Comparison of ENCODE assay signal across 3 cellular contexts in the genomic region with DNA sequence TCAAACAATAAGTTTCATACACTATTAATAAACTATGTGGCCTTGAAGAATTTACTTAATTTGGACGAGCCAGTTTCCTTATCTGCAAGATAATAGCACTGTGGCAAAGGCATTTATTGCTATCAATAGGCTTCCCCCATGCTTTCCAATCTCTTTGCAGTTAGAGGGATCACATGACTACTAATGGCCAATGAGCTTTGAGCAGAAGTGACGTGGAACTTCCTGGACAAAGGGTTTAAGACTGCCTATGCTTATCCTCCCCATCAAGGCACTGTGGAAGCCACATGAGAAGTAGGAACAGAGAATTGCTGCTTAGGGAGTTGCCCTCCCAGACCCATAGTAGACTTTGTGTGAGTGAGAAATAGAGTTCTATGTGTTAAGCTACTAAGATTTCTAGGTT.
TF ChIP-seq lines count a peak whose summit lies in the region.

No MANE protein-coding gene starts in this region.

TF ChIP-seq in A549, 52 proteins besides CTCF, POLR2A, EP300 and RAD21 (continued from another document):
- TF ChIP-seq HEYL (CRISPR knock-in tag; IDR thresholded peaks at IDR 0.05) (no peak), FOSL2 (IDR thresholded peaks at IDR 0.05) (no peak), FOSL2 (CRISPR knock-in tag; IDR thresholded peaks at IDR 0.05) (no peak), HDAC2 (IDR thresholded peaks at IDR 0.05) (no peak), TP53 (CRISPR knock-in tag; IDR thresholded peaks at IDR 0.05) (no peak), KDM5A (IDR thresholded peaks at IDR 0.05) (no peak), PHF8 (IDR thresholded peaks at IDR 0.05; ENCODE audit: borderline replicate concordance, low read depth) (no peak), MAZ (IDR thresholded peaks at IDR 0.05; ENCODE audit: borderline replicate concordance, low read depth, low read length) (no peak), NPAS2 (CRISPR knock-in tag; IDR thresholded peaks at IDR 0.05; ENCODE audit: borderline replicate concordance) (no peak), RCOR1 (IDR thresholded peaks at IDR 0.05; ENCODE audit: low read depth, low read length) (no peak), NR3C1 (IDR thresholded peaks at IDR 0.05) (no peak)
- TF ChIP-seq, protein P1, sequence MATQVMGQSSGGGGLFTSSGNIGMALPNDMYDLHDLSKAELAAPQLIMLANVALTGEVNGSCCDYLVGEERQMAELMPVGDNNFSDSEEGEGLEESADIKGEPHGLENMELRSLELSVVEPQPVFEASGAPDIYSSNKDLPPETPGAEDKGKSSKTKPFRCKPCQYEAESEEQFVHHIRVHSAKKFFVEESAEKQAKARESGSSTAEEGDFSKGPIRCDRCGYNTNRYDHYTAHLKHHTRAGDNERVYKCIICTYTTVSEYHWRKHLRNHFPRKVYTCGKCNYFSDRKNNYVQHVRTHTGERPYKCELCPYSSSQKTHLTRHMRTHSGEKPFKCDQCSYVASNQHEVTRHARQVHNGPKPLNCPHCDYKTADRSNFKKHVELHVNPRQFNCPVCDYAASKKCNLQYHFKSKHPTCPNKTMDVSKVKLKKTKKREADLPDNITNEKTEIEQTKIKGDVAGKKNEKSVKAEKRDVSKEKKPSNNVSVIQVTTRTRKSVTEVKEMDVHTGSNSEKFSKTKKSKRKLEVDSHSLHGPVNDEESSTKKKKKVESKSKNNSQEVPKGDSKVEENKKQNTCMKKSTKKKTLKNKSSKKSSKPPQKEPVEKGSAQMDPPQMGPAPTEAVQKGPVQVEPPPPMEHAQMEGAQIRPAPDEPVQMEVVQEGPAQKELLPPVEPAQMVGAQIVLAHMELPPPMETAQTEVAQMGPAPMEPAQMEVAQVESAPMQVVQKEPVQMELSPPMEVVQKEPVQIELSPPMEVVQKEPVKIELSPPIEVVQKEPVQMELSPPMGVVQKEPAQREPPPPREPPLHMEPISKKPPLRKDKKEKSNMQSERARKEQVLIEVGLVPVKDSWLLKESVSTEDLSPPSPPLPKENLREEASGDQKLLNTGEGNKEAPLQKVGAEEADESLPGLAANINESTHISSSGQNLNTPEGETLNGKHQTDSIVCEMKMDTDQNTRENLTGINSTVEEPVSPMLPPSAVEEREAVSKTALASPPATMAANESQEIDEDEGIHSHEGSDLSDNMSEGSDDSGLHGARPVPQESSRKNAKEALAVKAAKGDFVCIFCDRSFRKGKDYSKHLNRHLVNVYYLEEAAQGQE (IDR thresholded peaks at IDR 0.05) = no peak

TF ChIP-seq in GM23338, 12 proteins besides CTCF, POLR2A, EP300 and RAD21 (continued from another document):
- no peak for TF ChIP-seq POLR2AphosphoS5 (IDR thresholded peaks at IDR 0.05; ENCODE audit: low read depth)
- TF ChIP-seq, protein P2, sequence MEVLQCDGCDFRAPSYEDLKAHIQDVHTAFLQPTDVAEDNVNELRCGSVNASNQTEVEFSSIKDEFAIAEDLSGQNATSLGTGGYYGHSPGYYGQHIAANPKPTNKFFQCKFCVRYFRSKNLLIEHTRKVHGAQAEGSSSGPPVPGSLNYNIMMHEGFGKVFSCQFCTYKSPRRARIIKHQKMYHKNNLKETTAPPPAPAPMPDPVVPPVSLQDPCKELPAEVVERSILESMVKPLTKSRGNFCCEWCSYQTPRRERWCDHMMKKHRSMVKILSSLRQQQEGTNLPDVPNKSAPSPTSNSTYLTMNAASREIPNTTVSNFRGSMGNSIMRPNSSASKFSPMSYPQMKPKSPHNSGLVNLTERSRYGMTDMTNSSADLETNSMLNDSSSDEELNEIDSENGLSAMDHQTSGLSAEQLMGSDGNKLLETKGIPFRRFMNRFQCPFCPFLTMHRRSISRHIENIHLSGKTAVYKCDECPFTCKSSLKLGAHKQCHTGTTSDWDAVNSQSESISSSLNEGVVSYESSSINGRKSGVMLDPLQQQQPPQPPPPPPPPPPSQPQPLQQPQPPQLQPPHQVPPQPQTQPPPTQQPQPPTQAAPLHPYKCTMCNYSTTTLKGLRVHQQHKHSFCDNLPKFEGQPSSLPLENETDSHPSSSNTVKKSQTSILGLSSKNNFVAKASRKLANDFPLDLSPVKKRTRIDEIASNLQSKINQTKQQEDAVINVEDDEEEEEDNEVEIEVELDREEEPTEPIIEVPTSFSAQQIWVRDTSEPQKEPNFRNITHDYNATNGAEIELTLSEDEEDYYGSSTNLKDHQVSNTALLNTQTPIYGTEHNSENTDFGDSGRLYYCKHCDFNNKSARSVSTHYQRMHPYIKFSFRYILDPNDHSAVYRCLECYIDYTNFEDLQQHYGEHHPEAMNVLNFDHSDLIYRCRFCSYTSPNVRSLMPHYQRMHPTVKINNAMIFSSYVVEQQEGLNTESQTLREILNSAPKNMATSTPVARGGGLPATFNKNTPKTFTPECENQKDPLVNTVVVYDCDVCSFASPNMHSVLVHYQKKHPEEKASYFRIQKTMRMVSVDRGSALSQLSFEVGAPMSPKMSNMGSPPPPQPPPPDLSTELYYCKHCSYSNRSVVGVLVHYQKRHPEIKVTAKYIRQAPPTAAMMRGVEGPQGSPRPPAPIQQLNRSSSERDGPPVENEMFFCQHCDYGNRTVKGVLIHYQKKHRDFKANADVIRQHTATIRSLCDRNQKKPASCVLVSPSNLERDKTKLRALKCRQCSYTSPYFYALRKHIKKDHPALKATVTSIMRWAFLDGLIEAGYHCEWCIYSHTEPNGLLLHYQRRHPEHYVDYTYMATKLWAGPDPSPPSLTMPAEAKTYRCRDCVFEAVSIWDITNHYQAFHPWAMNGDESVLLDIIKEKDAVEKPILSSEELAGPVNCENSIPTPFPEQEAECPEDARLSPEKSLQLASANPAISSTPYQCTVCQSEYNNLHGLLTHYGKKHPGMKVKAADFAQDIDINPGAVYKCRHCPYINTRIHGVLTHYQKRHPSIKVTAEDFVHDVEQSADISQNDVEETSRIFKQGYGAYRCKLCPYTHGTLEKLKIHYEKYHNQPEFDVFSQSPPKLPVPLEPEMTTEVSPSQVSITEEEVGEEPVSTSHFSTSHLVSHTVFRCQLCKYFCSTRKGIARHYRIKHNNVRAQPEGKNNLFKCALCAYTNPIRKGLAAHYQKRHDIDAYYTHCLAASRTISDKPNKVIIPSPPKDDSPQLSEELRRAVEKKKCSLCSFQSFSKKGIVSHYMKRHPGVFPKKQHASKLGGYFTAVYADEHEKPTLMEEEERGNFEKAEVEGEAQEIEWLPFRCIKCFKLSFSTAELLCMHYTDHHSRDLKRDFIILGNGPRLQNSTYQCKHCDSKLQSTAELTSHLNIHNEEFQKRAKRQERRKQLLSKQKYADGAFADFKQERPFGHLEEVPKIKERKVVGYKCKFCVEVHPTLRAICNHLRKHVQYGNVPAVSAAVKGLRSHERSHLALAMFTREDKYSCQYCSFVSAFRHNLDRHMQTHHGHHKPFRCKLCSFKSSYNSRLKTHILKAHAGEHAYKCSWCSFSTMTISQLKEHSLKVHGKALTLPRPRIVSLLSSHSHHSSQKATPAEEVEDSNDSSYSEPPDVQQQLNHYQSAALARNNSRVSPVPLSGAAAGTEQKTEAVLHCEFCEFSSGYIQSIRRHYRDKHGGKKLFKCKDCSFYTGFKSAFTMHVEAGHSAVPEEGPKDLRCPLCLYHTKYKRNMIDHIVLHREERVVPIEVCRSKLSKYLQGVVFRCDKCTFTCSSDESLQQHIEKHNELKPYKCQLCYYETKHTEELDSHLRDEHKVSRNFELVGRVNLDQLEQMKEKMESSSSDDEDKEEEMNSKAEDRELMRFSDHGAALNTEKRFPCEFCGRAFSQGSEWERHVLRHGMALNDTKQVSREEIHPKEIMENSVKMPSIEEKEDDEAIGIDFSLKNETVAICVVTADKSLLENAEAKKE (CRISPR knock-in tag; IDR thresholded peaks at IDR 0.05) = no peak
- TF ChIP-seq, protein P1 (IDR thresholded peaks at IDR 0.05; ENCODE audit: unreplicated experiment) = no peak
- TF ChIP-seq STAT1 (IDR thresholded peaks at IDR 0.05; ENCODE audit: unreplicated experiment) = no peak
TF ChIP-seq in GM23338: peak in this region for 0.

TF ChIP-seq in HEK293T, 16 proteins besides CTCF, POLR2A, EP300 and RAD21 (continued from another document):
- TF ChIP-seq, protein P3, sequence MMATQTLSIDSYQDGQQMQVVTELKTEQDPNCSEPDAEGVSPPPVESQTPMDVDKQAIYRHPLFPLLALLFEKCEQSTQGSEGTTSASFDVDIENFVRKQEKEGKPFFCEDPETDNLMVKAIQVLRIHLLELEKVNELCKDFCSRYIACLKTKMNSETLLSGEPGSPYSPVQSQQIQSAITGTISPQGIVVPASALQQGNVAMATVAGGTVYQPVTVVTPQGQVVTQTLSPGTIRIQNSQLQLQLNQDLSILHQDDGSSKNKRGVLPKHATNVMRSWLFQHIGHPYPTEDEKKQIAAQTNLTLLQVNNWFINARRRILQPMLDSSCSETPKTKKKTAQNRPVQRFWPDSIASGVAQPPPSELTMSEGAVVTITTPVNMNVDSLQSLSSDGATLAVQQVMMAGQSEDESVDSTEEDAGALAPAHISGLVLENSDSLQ (IDR thresholded peaks at IDR 0.05) = no peak
- TF ChIP-seq ZNF384 (IDR thresholded peaks at IDR 0.05) (no peak), FOXA1 (IDR thresholded peaks at IDR 0.05) (no peak), L3MBTL2 (conservative IDR thresholded peaks at IDR 0.05) (no peak), BHLHE40 (IDR thresholded peaks at IDR 0.05; ENCODE audit: borderline replicate concordance) (no peak), ELF4 (IDR thresholded peaks at IDR 0.05) (no peak), ARNT (IDR thresholded peaks at IDR 0.05) (no peak)
TF ChIP-seq in HEK293T: peak in this region for 0.
